17 cellular contexts compared by ENCODE assay signal in the genomic region with DNA sequence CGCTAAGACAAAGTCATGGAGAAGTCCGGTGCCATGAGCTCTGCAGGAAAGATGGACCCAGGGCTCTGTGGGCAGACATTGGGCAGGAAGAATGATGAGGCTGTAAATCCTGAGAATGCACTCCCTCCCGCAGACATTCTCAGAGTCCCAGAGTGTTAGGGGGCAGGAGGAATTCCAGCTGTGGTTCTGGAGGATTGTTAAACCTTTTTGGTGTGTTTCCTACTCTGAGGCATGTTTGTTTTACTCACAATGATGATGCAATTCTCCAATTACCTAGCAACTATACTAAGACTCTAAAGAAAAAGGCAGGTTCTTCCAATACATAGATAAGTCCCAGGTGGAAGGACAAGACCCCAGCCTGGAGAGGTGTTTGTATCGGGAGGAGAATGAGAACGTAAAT. TPM values are rescaled to one million over a fixed set of nuclear protein-coding genes. Genes with fewer than 3 reads are reported as not detected.
DNase-seq lines count a peak whose midpoint lies in the region; ATAC-seq, FAIRE-seq and TF ChIP-seq lines count a peak whose summit lies in the region.
"Had no signal": no experiment of that assay in that cellular context is flagged by ENCODE, and none has a peak within 500 bp of the region (broad histone marks: within the 10 kb centered on the region; RNA-seq: fewer than 3 reads in every experiment).

No MANE protein-coding gene starts in this region.

- H3K27ac ChIP-seq in mesodermal cell (ENCODE audit: low read depth, low read length, severe bottlenecking): peak overlapping the region; percentile 57
- H3K27ac ChIP-seq in CD4-positive, alpha-beta memory T cell (ENCODE audit: low read depth, low read length): no peak overlapping the region
- H3K27ac ChIP-seq: body of pancreas, testis had no signal

- no peaks in the 10 kb centered on the region for H3K36me3 ChIP-seq in mesodermal cell (ENCODE audit: control insufficient read depth, insufficient read depth, low read length)
- H3K36me3 ChIP-seq in CD4-positive, alpha-beta memory T cell (ENCODE audit: insufficient read depth, low read length): no peaks in the 10 kb centered on the region

- H3K27ac Mint-ChIP-seq in CD4-positive, alpha-beta memory T cell: no peak overlapping the region

- POLR2A ChIA-PET in CD4-positive, alpha-beta memory T cell (lab: Charles Lee; ENCODE audit: partially characterized antibody): no interaction called here

- no peak for ATAC-seq in GM19328 (IDR thresholded peaks at IDR 0.05; ENCODE audit: unreplicated experiment)
- ATAC-seq: body of pancreas had no signal

- intact Hi-C loops in CD4-positive, alpha-beta memory T cell (cut with micrococcal nuclease): no loop called here

- no peak overlapping the region for H3K4me3 Mint-ChIP-seq in CD4-positive, alpha-beta memory T cell
- H3K4me3 Mint-ChIP-seq: CD14-positive monocyte had no signal

- no peaks in the 10 kb centered on the region for H3K9me3 ChIP-seq in mesodermal cell (ENCODE audit: control insufficient read depth, low read length)
- H3K9me3 ChIP-seq in CD4-positive, alpha-beta memory T cell (ENCODE audit: control insufficient read depth in 1 of 2, low read length in 2 of 2): no peaks in the 10 kb centered on the region
- H3K9me3 ChIP-seq: body of pancreas, SK-N-SH, testis had no signal

- H3K36me3 Mint-ChIP-seq in CD4-positive, alpha-beta memory T cell: no peaks in the 10 kb centered on the region
- H3K36me3 Mint-ChIP-seq: CD14-positive monocyte had no signal

- peaks cover 4 to 16% of the 10 kb centered on the region in 2 donors for H3K27me3 Mint-ChIP-seq in CD4-positive, alpha-beta memory T cell

- peak; percentile 51 for DNase-seq in AG10803 (ENCODE audit: low read depth)
- peak; percentile 9 for DNase-seq in LHCN-M2 (ENCODE audit: low read depth)
- peak; percentile 30 for DNase-seq in epithelial cell of esophagus (ENCODE audit: low read depth)
- DNase-seq in CD4-positive, alpha-beta memory T cell: no peak
- no peak for DNase-seq in SIG-M5 (lab: John Stamatoyannopoulos, UW)
- no peak for DNase-seq in urothelium cell line (ENCODE audit: low spot score)
- DNase-seq: activated effector memory CD4-positive, alpha-beta T cell treated with Interleukin-2 at 50 U/mL for 16 hours; body of pancreas; effector CD4-positive, alpha-beta T cell; testis had no signal

- H3K9me3 Mint-ChIP-seq in CD4-positive, alpha-beta memory T cell: no peaks in the 10 kb centered on the region

- CTCF ChIA-PET in CD4-positive, alpha-beta memory T cell (lab: Charles Lee; ENCODE audit: partially characterized antibody): no interaction called here

- H3K4me1 ChIP-seq in mesodermal cell (ENCODE audit: control insufficient read depth, insufficient read depth, low read length, poor library complexity, severe bottlenecking): peaks cover 16% of the 10 kb centered on the region
- no peaks in the 10 kb centered on the region for H3K4me1 ChIP-seq in CD4-positive, alpha-beta memory T cell (ENCODE audit: insufficient read depth, low read length)
- H3K4me1 ChIP-seq: body of pancreas, testis had no signal

- whole genome bisulfite sequencing in mesodermal cell (ENCODE audit: insufficient coverage in 2 of 2), 2 experiments: 80 to 84% methylated on average over 4 of the region's 5 CpGs

- H3K4me3 ChIP-seq in AG10803 (ENCODE audit: low read length): no peak overlapping the region
- H3K4me3 ChIP-seq in epithelial cell of esophagus (ENCODE audit: low read length): no peak overlapping the region
- H3K4me3 ChIP-seq in mesodermal cell (ENCODE audit: extremely low read depth, insufficient read depth, low read length, poor library complexity, severe bottlenecking): no peak overlapping the region
- H3K4me3 ChIP-seq in CD4-positive, alpha-beta memory T cell (ENCODE audit: low read length in 2 of 2): no peak overlapping the region
- H3K4me3 ChIP-seq: body of pancreas, testis had no signal

- no peak for FAIRE-seq in urothelium cell line (lab: Jason Lieb, UNC)

- peaks cover 0 to 4% (median 0%) of the 10 kb centered on the region in 4 donors for H3K4me1 Mint-ChIP-seq in CD4-positive, alpha-beta memory T cell
- H3K4me1 Mint-ChIP-seq: CD14-positive monocyte had no signal

- TF ChIP-seq CTCF in AG10803 (conservative IDR thresholded peaks at IDR 0.05; ENCODE audit: low read length): no peak
- TF ChIP-seq CTCF in epithelial cell of esophagus (IDR thresholded peaks at IDR 0.05; ENCODE audit: insufficient read depth, low read depth, low read length, missing control alignments): no peak

- no peaks in the 10 kb centered on the region for H3K27me3 ChIP-seq in CD4-positive, alpha-beta memory T cell (ENCODE audit: insufficient read depth, low read length)
- H3K27me3 ChIP-seq: body of pancreas, testis had no signal

RNA-seq across cellular contexts. Expression of gene CAPN9, which starts 2.8 kb away (rescaled TPM):
- total RNA-seq in LHCN-M2 (2014; rRNA removed): not detected in 2 replicates
- polyA plus RNA-seq in LHCN-M2 (2012): not detected
- 0.41 TPM for polyA plus RNA-seq in mesodermal cell (2013, experiment 1 of 2)
- 0.25 TPM for polyA plus RNA-seq in mesodermal cell (2013, experiment 2 of 2)
- not detected for total RNA-seq in CD4-positive, alpha-beta memory T cell
- under 1 TPM in 1 of 2 donors, not detected in 1; 0.24 TPM for polyA plus RNA-seq in CD4-positive, alpha-beta memory T cell
- total RNA-seq: activated CD8-positive, alpha-beta memory T cell treated with anti-CD3 and anti-CD28 coated beads for 36 hours; OCI-LY7 had no signal
- polyA plus RNA-seq: CD14-positive monocyte, SK-N-SH had no signal

RNA-seq across cellular contexts. Expression of gene AGT, which starts 30.5 kb away (rescaled TPM):
- 0.19 and 1.4 TPM in 2 replicates for total RNA-seq in LHCN-M2 (2014; rRNA removed)
- 3.5 TPM for polyA plus RNA-seq in LHCN-M2 (2012)
- 2.2 TPM for polyA plus RNA-seq in mesodermal cell (2013, experiment 1 of 2)
- polyA plus RNA-seq in mesodermal cell (2013, experiment 2 of 2): 2.7 TPM
- not detected for total RNA-seq in CD4-positive, alpha-beta memory T cell
- not detected for polyA plus RNA-seq in CD4-positive, alpha-beta memory T cell
- total RNA-seq: activated CD8-positive, alpha-beta memory T cell treated with anti-CD3 and anti-CD28 coated beads for 36 hours; G401; OCI-LY7 had no signal
- polyA plus RNA-seq: CD14-positive monocyte had no signal

Comparison
In these comparisons a context has a peak if more than half of its experiments do, and no peak if none do; other contexts are left out.
1. DNase-seq: peak in AG10803 (single experiment), LHCN-M2 (single experiment) and epithelial cell of esophagus (single experiment); none in CD4-positive, alpha-beta memory T cell (0 of 5), SIG-M5 (single experiment) and urothelium cell line (single experiment).